In the genomic region with DNA sequence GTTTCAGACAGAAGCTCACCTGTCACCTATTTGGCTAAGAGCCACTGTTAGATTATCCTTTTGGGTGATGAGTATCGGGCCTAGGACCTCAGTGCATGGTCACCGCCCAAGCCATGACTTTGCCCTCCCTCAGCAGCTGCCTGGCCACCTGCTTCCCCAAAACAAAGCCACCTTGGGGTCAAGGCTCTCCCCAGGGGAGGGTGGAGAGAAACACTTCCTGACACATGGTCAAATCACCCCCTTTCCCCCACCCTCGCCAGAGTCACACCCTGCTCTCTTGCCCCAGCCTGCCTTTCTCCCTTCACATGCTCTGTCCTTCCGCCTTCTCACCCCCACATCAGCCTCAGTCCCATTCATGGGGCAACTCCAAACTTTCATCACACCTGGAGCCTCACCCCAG, we compare ENCODE assay signal across 17 cellular contexts. TPM values are rescaled to one million over a fixed set of nuclear protein-coding genes. Genes with fewer than 3 reads are reported as not detected.
A peak's percentile ranks its signal among the peaks of the same experiment; 100 is the strongest.
DNase-seq lines count a peak whose midpoint lies in the region; ATAC-seq, FAIRE-seq and TF ChIP-seq lines count a peak whose summit lies in the region.
"Had no signal": no experiment of that assay in that cellular context is flagged by ENCODE, and none has a peak within 500 bp of the region (broad histone marks: within the 10 kb centered on the region; RNA-seq: fewer than 3 reads in every experiment).

No MANE protein-coding gene starts in this region.

- H3K4me3 ChIP-seq in Peyer's patch, result no peak overlapping the region
- peak overlapping the region in 1 of 3 experiments; percentile 53 for H3K4me3 ChIP-seq in keratinocyte (ENCODE audit: control insufficient read depth in 2 of 3, extremely low read depth in 1 of 3, insufficient read depth in 2 of 3, low read depth in 1 of 3, low read length in 3 of 3)
- no peak overlapping the region for H3K4me3 ChIP-seq in stomach
- H3K4me3 ChIP-seq in tibial nerve, result no peak overlapping the region
- H3K4me3 ChIP-seq: uterus had no signal

- no peaks in the 10 kb centered on the region for H3K9me3 ChIP-seq in Peyer's patch
- no peaks in the 10 kb centered on the region for H3K9me3 ChIP-seq in keratinocyte (ENCODE audit: control insufficient read depth, low read depth, low read length)
- no peaks in the 10 kb centered on the region for H3K9me3 ChIP-seq in stomach
- H3K9me3 ChIP-seq in tibial nerve, result no peaks in the 10 kb centered on the region
- H3K9me3 ChIP-seq: uterus had no signal

- POLR2A ChIA-PET in activated CD8-positive, alpha-beta T cell treated with anti-CD3 and anti-CD28 coated beads for 36 hours (lab: Charles Lee), result interaction anchor here (0.6 to 1.2 kb wide), 3 partner anchors 19 to 86 kb away, joined by 3 read pairs; no protein-coding TSS in a partner anchor

- TF ChIP-seq EP300 in stomach (IDR thresholded peaks at IDR 0.05) (no peak), tibial nerve (IDR thresholded peaks at IDR 0.05) (no peak)

- H3K27me3 ChIP-seq in Peyer's patch (no peaks in the 10 kb centered on the region), keratinocyte (ENCODE audit: control insufficient read depth, extremely low read depth, insufficient read depth, low read length) (no peaks in the 10 kb centered on the region), stomach (no peaks in the 10 kb centered on the region), tibial nerve (no peaks in the 10 kb centered on the region)
- H3K27me3 ChIP-seq: uterus had no signal

- peaks cover 6% of the 10 kb centered on the region for H3K27me3 Mint-ChIP-seq in activated T-cell treated with anti-CD3 and anti-CD28 coated beads, Interleukin-2, amount 50 U/mL, for 4 hours (ENCODE audit: low read depth)
- H3K27me3 Mint-ChIP-seq in activated CD8-positive, alpha-beta T cell treated with anti-CD3 and anti-CD28 coated beads for 36 hours, result peaks cover 10% of the 10 kb centered on the region

- H3K27ac ChIP-seq in Peyer's patch (peak overlapping the region in 3 of 4 donors; percentile 19 to 95 (median 86)), keratinocyte (ENCODE audit: control insufficient read depth, insufficient read depth, low read length) (peak overlapping the region; percentile 92), stomach (peak overlapping the region in 4 of 5 donors; percentile 55 to 91 (median 90)), tibial nerve (no peak overlapping the region)

- dilution Hi-C loops in keratinocyte (cut with MboI; ENCODE audit: extremely low pct_ligation_motif_present, low sequenced_read_pairs), result no loop called here

- no peak for ATAC-seq in activated T-cell treated with anti-CD3 and anti-CD28 coated beads, Interleukin-2, amount 50 U/mL, for 4 hours
- no peak for ATAC-seq in activated CD8-positive, alpha-beta T cell treated with anti-CD3 and anti-CD28 coated beads for 36 hours

- CTCF ChIA-PET in activated CD8-positive, alpha-beta T cell treated with anti-CD3 and anti-CD28 coated beads for 36 hours (lab: Charles Lee), result interaction anchor here (3.5 to 22.2 kb wide), 3 partner anchors 11 to 98 kb away, joined by 19 to 874 read pairs (median 58); partner anchors contain the start of gene SLC4A9

- H4K20me1 ChIP-seq in keratinocyte (ENCODE audit: control insufficient read depth, extremely low read depth, insufficient read depth, low read length), result peaks cover 11% of the 10 kb centered on the region

- 53 to 76% (median 55%) methylated on average over 4 of the region's 4 CpGs for WGBS in stomach, 5 donors
- WGBS in tibial nerve, 2 donors, result 83 to 90% methylated on average over 4 of the region's 4 CpGs

- H3K4me1 Mint-ChIP-seq in activated T-cell treated with anti-CD3 and anti-CD28 coated beads, Interleukin-2, amount 50 U/mL, for 4 hours (ENCODE audit: low read depth), result peaks cover 28% of the 10 kb centered on the region
- peaks cover 22% of the 10 kb centered on the region for H3K4me1 Mint-ChIP-seq in activated CD8-positive, alpha-beta T cell treated with anti-CD3 and anti-CD28 coated beads for 36 hours (ENCODE audit: low read depth)

- peaks cover 4 to 42% (median 9%) of the 10 kb centered on the region in 4 donors for H3K4me1 ChIP-seq in Peyer's patch
- H3K4me1 ChIP-seq in keratinocyte (ENCODE audit: control insufficient read depth, extremely low read depth, insufficient read depth, low read length), result peaks cover 53% of the 10 kb centered on the region
- H3K4me1 ChIP-seq in stomach, result peaks cover 40 to 59% (median 55%) of the 10 kb centered on the region in 4 donors
- peaks cover 0 to 46% (median 9%) of the 10 kb centered on the region in 4 donors for H3K4me1 ChIP-seq in tibial nerve

- no peaks in the 10 kb centered on the region for H3K36me3 Mint-ChIP-seq in activated T-cell treated with anti-CD3 and anti-CD28 coated beads, Interleukin-2, amount 50 U/mL, for 4 hours (ENCODE audit: insufficient read depth)
- peaks cover 2% of the 10 kb centered on the region for H3K36me3 Mint-ChIP-seq in activated CD8-positive, alpha-beta T cell treated with anti-CD3 and anti-CD28 coated beads for 36 hours (ENCODE audit: low read depth)

- peak overlapping the region; percentile 5 for H3K4me3 Mint-ChIP-seq in activated T-cell treated with anti-CD3 and anti-CD28 coated beads, Interleukin-2, amount 50 U/mL, for 4 hours
- H3K4me3 Mint-ChIP-seq in activated CD8-positive, alpha-beta T cell treated with anti-CD3 and anti-CD28 coated beads for 36 hours, result no peak overlapping the region
- H3K4me3 Mint-ChIP-seq: endodermal cell had no signal

- TF ChIP-seq POLR2A in Peyer's patch (IDR thresholded peaks at IDR 0.05), result no peak
- no peak for TF ChIP-seq POLR2A in stomach (IDR thresholded peaks at IDR 0.05)
- no peak for TF ChIP-seq POLR2A in tibial nerve (IDR thresholded peaks at IDR 0.05)

- no peak overlapping the region for H2AFZ ChIP-seq in keratinocyte (ENCODE audit: control insufficient read depth, low read length)

- peaks cover 5% of the 10 kb centered on the region for H3K9me1 ChIP-seq in keratinocyte (ENCODE audit: control insufficient read depth, extremely low read depth, insufficient read depth, low read length)

- H3K9ac ChIP-seq in keratinocyte (ENCODE audit: control insufficient read depth, extremely low read depth, insufficient read depth, low read length), result peak overlapping the region; percentile 90

- peak overlapping the region; percentile 83 for H3K4me2 ChIP-seq in keratinocyte (ENCODE audit: control insufficient read depth, extremely low read depth, insufficient read depth, low read depth, low read length)

- TF ChIP-seq CTCF in Peyer's patch (IDR thresholded peaks at IDR 0.05) (no peak), keratinocyte (optimal IDR thresholded peaks at IDR 0.05 in 1 of 3, IDR thresholded peaks at IDR 0.05 in 1 of 3, conservative IDR thresholded peaks at IDR 0.05 in 1 of 3; ENCODE audit: extremely low read depth in 1 of 3, insufficient read depth in 2 of 3, low read length in 3 of 3) (no peak), stomach (IDR thresholded peaks at IDR 0.05) (no peak), tibial nerve (IDR thresholded peaks at IDR 0.05) (no peak)
- TF ChIP-seq CTCF in activated CD8-positive, alpha-beta T cell treated with anti-CD3 and anti-CD28 coated beads for 36 hours (IDR thresholded peaks at IDR 0.05), result no peak

- FAIRE-seq in keratinocyte (lab: Jason Lieb, UNC), result peak; percentile 87
- FAIRE-seq: GM12891 had no signal

- intact Hi-C loops in stomach (cut with DNase I; ENCODE audit: low total_unique reads), result loop anchor here (5.0 kb wide), 1 partner anchor 101 kb away; no protein-coding TSS in a partner anchor
- intact Hi-C loops in activated CD8-positive, alpha-beta T cell treated with anti-CD3 and anti-CD28 coated beads for 36 hours (cut with micrococcal nuclease), result no loop called here

- no peak for DNase-seq in activated T-cell treated with anti-CD3 and anti-CD28 coated beads, Interleukin-2, amount 50 U/mL, for 4 hours
- DNase-seq in activated T-cell treated with anti-CD3 and anti-CD28 coated beads for 4 hours, result no peak
- peak; percentile 22 to 83 (median 69) for DNase-seq in Peyer's patch
- DNase-seq in keratinocyte (ENCODE audit: low read depth, low spot score), result peak; percentile 80
- no peak for DNase-seq in stomach
- DNase-seq in tibial nerve (ENCODE audit: low spot score in 2 of 2), result no peak
- DNase-seq in activated CD8-positive, alpha-beta T cell treated with anti-CD3 and anti-CD28 coated beads for 36 hours, result no peak
- DNase-seq in NCI-H748 (lab: John Stamatoyannopoulos, UW; ENCODE audit: unreplicated experiment), result no peak
- DNase-seq: activated effector memory CD4-positive, alpha-beta T cell treated with Interleukin-2 at 50 U/mL for 16 hours; DND-41; endodermal cell; Kasumi-1; NCI-H2081; uterus had no signal

- H3K27ac Mint-ChIP-seq in activated CD8-positive, alpha-beta T cell treated with anti-CD3 and anti-CD28 coated beads for 36 hours, result no peak overlapping the region
- H3K27ac Mint-ChIP-seq: endodermal cell had no signal

- peaks cover 30% of the 10 kb centered on the region for H3K79me2 ChIP-seq in keratinocyte (ENCODE audit: control insufficient read depth, insufficient read depth, low read length)

- no peaks in the 10 kb centered on the region for H3K9me3 Mint-ChIP-seq in activated T-cell treated with anti-CD3 and anti-CD28 coated beads, Interleukin-2, amount 50 U/mL, for 4 hours
- no peaks in the 10 kb centered on the region for H3K9me3 Mint-ChIP-seq in activated CD8-positive, alpha-beta T cell treated with anti-CD3 and anti-CD28 coated beads for 36 hours
- H3K9me3 Mint-ChIP-seq: endodermal cell had no signal

- H3K36me3 ChIP-seq in Peyer's patch (no peaks in the 10 kb centered on the region), keratinocyte (ENCODE audit: control insufficient read depth in 2 of 2, extremely low read depth in 1 of 2, insufficient read depth in 2 of 2, low read length in 2 of 2) (peaks cover 3 to 9% of the 10 kb centered on the region in 2 experiments), stomach (peaks cover 0 to 12% (median 0%) of the 10 kb centered on the region in 4 donors), tibial nerve (no peaks in the 10 kb centered on the region)
- H3K36me3 ChIP-seq: uterus had no signal

RNA-seq across cellular contexts. Expression of gene HBEGF, which starts 1.7 kb away (rescaled TPM):
- 1 to 10 TPM; 3.8 to 5.2 (median 4.0) TPM for total RNA-seq in activated T-cell treated with anti-CD3 and anti-CD28 coated beads, Interleukin-2, amount 50 U/mL, for 4 hours
- total RNA-seq in Peyer's patch (10 to 100 TPM in 2 of 4 donors, 1 to 10 TPM in 2; 4.1 to 41.0 (median 10.1) TPM), stomach (10 to 100 TPM in 3 of 5 donors, 1 to 10 TPM in 2; 1.2 to 39.8 (median 27.7) TPM), tibial nerve (10 to 100 TPM; 27.1 to 30.9 (median 27.8) TPM)
- polyA plus RNA-seq in keratinocyte (29.0 to 53.1 TPM (median 34.2 TPM) in 3 replicates), stomach (10 to 100 TPM in 2 of 3 donors, 1 to 10 TPM in 1; 8.5 to 15.0 (median 11.8) TPM)
- 45.6 TPM for polyA plus RNA-seq in keratinocyte (2011; ENCODE audit: low read depth)
- 24.8 and 37.0 TPM in 2 replicates for polyA plus RNA-seq in keratinocyte (2011; cell fraction: cytosol; rRNA removed)
- polyA plus RNA-seq in keratinocyte (2011; cell fraction: nucleus; rRNA removed), result 108 and 131 TPM in 2 replicates
- 22.1 and 109 TPM in 2 replicates for polyA plus RNA-seq in keratinocyte (2012; ENCODE audit: low replicate concordance)
- polyA minus RNA-seq in keratinocyte, result 11.6 to 23.4 TPM (median 17.4 TPM) in 3 replicates
- polyA minus RNA-seq in keratinocyte (2011; cell fraction: cytosol; rRNA and poly(A)+ RNA removed), result 13.8 TPM
- polyA minus RNA-seq in keratinocyte (2011; cell fraction: nucleus; rRNA and poly(A)+ RNA removed), result 30.2 and 41.6 TPM in 2 replicates
- 1 to 10 TPM; 5.1 to 6.4 TPM for total RNA-seq in activated CD8-positive, alpha-beta T cell treated with anti-CD3 and anti-CD28 coated beads for 36 hours

RNA-seq across cellular contexts. Expression of gene SLC4A9, which starts 11.9 kb away (rescaled TPM):
- total RNA-seq in activated T-cell treated with anti-CD3 and anti-CD28 coated beads, Interleukin-2, amount 50 U/mL, for 4 hours, result not detected
- total RNA-seq in Peyer's patch (1 to 10 TPM in 1 of 4 donors, under 1 TPM in 2, not detected in 1; 0.38 to 2.5 (median 0.40) TPM), stomach (not detected), tibial nerve (not detected)
- polyA plus RNA-seq in keratinocyte (0.04 to 0.14 TPM (median 0.07 TPM) in 3 replicates), stomach (under 1 TPM in 1 of 3 donors, not detected in 2; 0.30 TPM)
- polyA plus RNA-seq in keratinocyte (2011; ENCODE audit: low read depth), result not detected
- polyA plus RNA-seq in keratinocyte (2011; cell fraction: cytosol; rRNA removed), result 0.09 TPM in 1 of 2 replicates, not detected in the other
- 0.13 and 0.25 TPM in 2 replicates for polyA plus RNA-seq in keratinocyte (2011; cell fraction: nucleus; rRNA removed)
- polyA plus RNA-seq in keratinocyte (2012; ENCODE audit: low replicate concordance), result 0.06 and 0.07 TPM in 2 replicates
- polyA minus RNA-seq in keratinocyte, result not detected in 3 replicates
- polyA minus RNA-seq in keratinocyte (2011; cell fraction: cytosol; rRNA and poly(A)+ RNA removed), result not detected
- 0.11 TPM in 1 of 2 replicates, not detected in the other for polyA minus RNA-seq in keratinocyte (2011; cell fraction: nucleus; rRNA and poly(A)+ RNA removed)
- total RNA-seq in activated CD8-positive, alpha-beta T cell treated with anti-CD3 and anti-CD28 coated beads for 36 hours, result under 1 TPM in 1 of 2 experiments, not detected in 1; 0.36 TPM
- total RNA-seq: kidney epithelial cell had no signal
- polyA plus RNA-seq: AG04450 had no signal

RNA-seq across cellular contexts. Expression of gene PFDN1, which starts 45.2 kb away (rescaled TPM):
- total RNA-seq in activated T-cell treated with anti-CD3 and anti-CD28 coated beads, Interleukin-2, amount 50 U/mL, for 4 hours, result 10 to 100 TPM; 54.1 to 58.8 (median 55.7) TPM
- total RNA-seq in Peyer's patch (100 to 1,000 TPM in 2 of 4 donors, 10 to 100 TPM in 2; 90.6 to 142 (median 109) TPM), stomach (100 to 1,000 TPM in 2 of 5 donors, 10 to 100 TPM in 3; 28.6 to 137 (median 52.1) TPM), tibial nerve (100 to 1,000 TPM in 3 of 4 donors, 10 to 100 TPM in 1; 98.2 to 146 (median 109) TPM)
- polyA plus RNA-seq in keratinocyte (77.2 to 101 TPM (median 79.0 TPM) in 3 replicates), stomach (10 to 100 TPM; 70.7 to 88.0 (median 77.8) TPM)
- polyA plus RNA-seq in keratinocyte (2011; ENCODE audit: low read depth), result 192 TPM
- 100 and 122 TPM in 2 replicates for polyA plus RNA-seq in keratinocyte (2011; cell fraction: cytosol; rRNA removed)
- polyA plus RNA-seq in keratinocyte (2011; cell fraction: nucleus; rRNA removed), result 40.9 and 43.3 TPM in 2 replicates
- polyA plus RNA-seq in keratinocyte (2012; ENCODE audit: low replicate concordance), result 87.4 and 90.1 TPM in 2 replicates
- polyA minus RNA-seq in keratinocyte, result 79.0 to 84.7 TPM (median 83.4 TPM) in 3 replicates
- polyA minus RNA-seq in keratinocyte (2011; cell fraction: cytosol; rRNA and poly(A)+ RNA removed), result 41.4 TPM
- 15.2 and 19.6 TPM in 2 replicates for polyA minus RNA-seq in keratinocyte (2011; cell fraction: nucleus; rRNA and poly(A)+ RNA removed)
- 10 to 100 TPM; 49.1 to 50.6 TPM for total RNA-seq in activated CD8-positive, alpha-beta T cell treated with anti-CD3 and anti-CD28 coated beads for 36 hours

RNA-seq across cellular contexts. Expression of gene ANKHD1, which starts 53.5 kb away (rescaled TPM):
- 100 to 1,000 TPM in 1 of 3 donors, 10 to 100 TPM in 2; 88.6 to 102 (median 95.1) TPM for total RNA-seq in activated T-cell treated with anti-CD3 and anti-CD28 coated beads, Interleukin-2, amount 50 U/mL, for 4 hours
- 100 to 1,000 TPM; 141 to 236 (median 211) TPM for total RNA-seq in Peyer's patch
- 39.5 to 65.9 TPM (median 54.3 TPM) in 3 replicates for polyA plus RNA-seq in keratinocyte
- polyA plus RNA-seq in keratinocyte (2011; ENCODE audit: low read depth), result 179 TPM
- 20.3 and 36.1 TPM in 2 replicates for polyA plus RNA-seq in keratinocyte (2011; cell fraction: cytosol; rRNA removed)
- polyA plus RNA-seq in keratinocyte (2011; cell fraction: nucleus; rRNA removed), result 95.3 and 112 TPM in 2 replicates
- polyA plus RNA-seq in keratinocyte (2012; ENCODE audit: low replicate concordance), result 40.4 and 64.5 TPM in 2 replicates
- polyA minus RNA-seq in keratinocyte, result 59.5 to 110 TPM (median 78.3 TPM) in 3 replicates
- 22.4 TPM for polyA minus RNA-seq in keratinocyte (2011; cell fraction: cytosol; rRNA and poly(A)+ RNA removed)
- polyA minus RNA-seq in keratinocyte (2011; cell fraction: nucleus; rRNA and poly(A)+ RNA removed), result 82.0 and 150 TPM in 2 replicates
- 100 to 1,000 TPM in 4 of 5 donors, 10 to 100 TPM in 1; 99.6 to 249 (median 175) TPM for total RNA-seq in stomach
- 10 to 100 TPM; 22.0 to 99.4 (median 37.6) TPM for polyA plus RNA-seq in stomach
- total RNA-seq in tibial nerve, result 100 to 1,000 TPM; 119 to 212 (median 162) TPM
- total RNA-seq in activated CD8-positive, alpha-beta T cell treated with anti-CD3 and anti-CD28 coated beads for 36 hours, result 100 to 1,000 TPM in 1 of 2 experiments, 10 to 100 TPM in 1; 99.3 to 103 TPM

Comparison
In these comparisons a context has a peak if more than half of its experiments do, and no peak if none do; other contexts are left out.
1. DNase-seq: peak in Peyer's patch (3 of 3) and keratinocyte (single experiment); none in activated T-cell treated with anti-CD3 and anti-CD28 coated beads, Interleukin-2, amount 50 U/mL, for 4 hours (single experiment), activated T-cell treated with anti-CD3 and anti-CD28 coated beads for 4 hours (single experiment), stomach (single experiment), tibial nerve (0 of 2), activated CD8-positive, alpha-beta T cell treated with anti-CD3 and anti-CD28 coated beads for 36 hours (single experiment) and NCI-H748 (single experiment).
2. H3K27ac ChIP-seq: peak in Peyer's patch (3 of 4), keratinocyte (single experiment) and stomach (4 of 5); none in tibial nerve (0 of 4).